Comparison of ENCODE assay signal across 14 cellular contexts in genomic region chr18:2717407-2717806, GRCh38.
DNase-seq lines count a peak whose midpoint lies in the region; ATAC-seq and TF ChIP-seq lines count a peak whose summit lies in the region.
"Had no signal": no experiment of that assay in that cellular context is flagged by ENCODE, and none has a peak within 500 bp of the region (broad histone marks: within the 10 kb centered on the region; RNA-seq: fewer than 3 reads in every experiment).

No MANE protein-coding gene starts in this region.

- 80 to 93% (median 91%) methylated on average over 5 of the region's 5 CpGs for WGBS in heart left ventricle, 4 donors
- 50 to 55% methylated on average over 5 of the region's 5 CpGs for WGBS in thyroid gland, 2 donors

- peaks cover 67% of the 10 kb centered on the region for H3K36me3 Mint-ChIP-seq in activated naive CD8-positive, alpha-beta T cell treated with anti-CD3 and anti-CD28 coated beads, Interleukin-2, amount 10 ng/mL, durations not matched to agents 7 days and 5 days

- H3K9me3 ChIP-seq in heart left ventricle (no peaks in the 10 kb centered on the region), thyroid gland (no peaks in the 10 kb centered on the region)

- no peak overlapping the region for H3K27ac Mint-ChIP-seq in activated naive CD8-positive, alpha-beta T cell treated with anti-CD3 and anti-CD28 coated beads, Interleukin-2, amount 10 ng/mL, durations not matched to agents 7 days and 5 days
- H3K27ac Mint-ChIP-seq: GM23338 had no signal

- ATAC-seq in heart left ventricle, result peak; percentile 34 to 51 (median 43)
- ATAC-seq in left cardiac atrium, result no peak
- peak; percentile 12 for ATAC-seq in activated naive CD8-positive, alpha-beta T cell treated with anti-CD3 and anti-CD28 coated beads, Interleukin-2, amount 10 ng/mL, durations not matched to agents 7 days and 5 days (ENCODE audit: low read depth)
- peak; percentile 57 for ATAC-seq in left ventricle myocardium superior
- ATAC-seq: GM23338, K562 had no signal

- H3K4me1 Mint-ChIP-seq in activated naive CD8-positive, alpha-beta T cell treated with anti-CD3 and anti-CD28 coated beads, Interleukin-2, amount 10 ng/mL, durations not matched to agents 7 days and 5 days, result peaks cover 30% of the 10 kb centered on the region

- H3K27me3 ChIP-seq in heart left ventricle (no peaks in the 10 kb centered on the region), thyroid gland (no peaks in the 10 kb centered on the region)

- POLR2A ChIA-PET in activated naive CD8-positive, alpha-beta T cell treated with anti-CD3 and anti-CD28 coated beads, Interleukin-2, amount 10 ng/mL, durations not matched to agents 7 days and 5 days (lab: Charles Lee), result no interaction called here

- peak overlapping the region in 10 of 12 donors; percentile 6 to 61 (median 52) for H3K27ac ChIP-seq in heart left ventricle
- peak overlapping the region; percentile 37 to 61 (median 43) for H3K27ac ChIP-seq in thyroid gland
- H3K27ac ChIP-seq: HL-60 had no signal

- intact Hi-C loops in heart left ventricle (cut with DNase I), result loop anchor here in 1 of 10 donors (10.0 kb wide), 1 partner anchor 153 kb away; no protein-coding TSS in a partner anchor
- intact Hi-C loops in left cardiac atrium (cut with DNase I), result loop anchor here in 1 of 2 donors (10.0 kb wide), 1 partner anchor 53 kb away; no protein-coding TSS in a partner anchor
- intact Hi-C loops in left ventricle myocardium superior (cut with micrococcal nuclease), result no loop called here
- intact Hi-C loops in thyroid gland (cut with DNase I), result no loop called here

- H3K4me3 ChIP-seq in heart left ventricle (no peak overlapping the region), thyroid gland (replicated peaks in 1 of 3) (no peak overlapping the region)
- H3K4me3 ChIP-seq: GM23338, K562 had no signal

- DNase-seq in heart left ventricle (no peak), left cardiac atrium (no peak), left ventricle myocardium superior (no peak), thyroid gland (peak; percentile 51 to 60), NCI-H1694 treated with DMSO at 0.1 percent for 48 hours (lab: John Stamatoyannopoulos, UW) (no peak), superior temporal gyrus (ENCODE audit: extremely low spot score) (no peak)
- DNase-seq in activated naive CD8-positive, alpha-beta T cell treated with anti-CD3 and anti-CD28 coated beads, Interleukin-2, amount 10 ng/mL, durations not matched to agents 7 days and 5 days, result no peak
- DNase-seq: CD8-positive, alpha-beta memory T cell; NCI-H1436 treated with DMSO at 0.1 percent for 48 hours; NCI-H2081 treated with DMSO at 0.1 percent for 48 hours; NCI-H524 treated with DMSO at 0.1 percent for 48 hours had no signal

- H3K4me1 ChIP-seq in heart left ventricle (peaks cover 0 to 28% (median 9%) of the 10 kb centered on the region in 12 donors), thyroid gland (peaks cover 10% of the 10 kb centered on the region in 2 donors)

- TF ChIP-seq POLR2A in heart left ventricle (IDR thresholded peaks at IDR 0.05) (no peak), thyroid gland (IDR thresholded peaks at IDR 0.05) (no peak)

- no peak for TF ChIP-seq CTCF in heart left ventricle (IDR thresholded peaks at IDR 0.05)
- TF ChIP-seq CTCF in thyroid gland (IDR thresholded peaks at IDR 0.05), result peak in 1 of 6 experiments; percentile 8

- peaks cover 0 to 97% (median 66%) of the 10 kb centered on the region in 9 donors for H3K36me3 ChIP-seq in heart left ventricle
- peaks cover 0 to 16% of the 10 kb centered on the region in 2 donors for H3K36me3 ChIP-seq in thyroid gland

- H3K4me3 Mint-ChIP-seq in activated naive CD8-positive, alpha-beta T cell treated with anti-CD3 and anti-CD28 coated beads, Interleukin-2, amount 10 ng/mL, durations not matched to agents 7 days and 5 days, result no peak overlapping the region
- H3K4me3 Mint-ChIP-seq: GM23338 had no signal

- no peaks in the 10 kb centered on the region for H3K27me3 Mint-ChIP-seq in activated naive CD8-positive, alpha-beta T cell treated with anti-CD3 and anti-CD28 coated beads, Interleukin-2, amount 10 ng/mL, durations not matched to agents 7 days and 5 days

- no peaks in the 10 kb centered on the region for H3K9me3 Mint-ChIP-seq in activated naive CD8-positive, alpha-beta T cell treated with anti-CD3 and anti-CD28 coated beads, Interleukin-2, amount 10 ng/mL, durations not matched to agents 7 days and 5 days
- H3K9me3 Mint-ChIP-seq: CD8-positive, alpha-beta memory T cell; GM23338 had no signal

Comparison
In these comparisons a context has a peak if more than half of its experiments do, and no peak if none do; other contexts are left out.
1. ATAC-seq: peak in heart left ventricle (4 of 4), activated naive CD8-positive, alpha-beta T cell treated with anti-CD3 and anti-CD28 coated beads, Interleukin-2, amount 10 ng/mL, durations not matched to agents 7 days and 5 days (single experiment) and left ventricle myocardium superior (single experiment); none in left cardiac atrium (0 of 2).
2. DNase-seq: peak in thyroid gland (2 of 2); none in heart left ventricle (0 of 5), left cardiac atrium (single experiment), activated naive CD8-positive, alpha-beta T cell treated with anti-CD3 and anti-CD28 coated beads, Interleukin-2, amount 10 ng/mL, durations not matched to agents 7 days and 5 days (single experiment), left ventricle myocardium superior (single experiment), NCI-H1694 treated with DMSO at 0.1 percent for 48 hours (single experiment) and superior temporal gyrus (single experiment).